ENCODE assay signal across 10 cellular contexts in the genomic region with DNA sequence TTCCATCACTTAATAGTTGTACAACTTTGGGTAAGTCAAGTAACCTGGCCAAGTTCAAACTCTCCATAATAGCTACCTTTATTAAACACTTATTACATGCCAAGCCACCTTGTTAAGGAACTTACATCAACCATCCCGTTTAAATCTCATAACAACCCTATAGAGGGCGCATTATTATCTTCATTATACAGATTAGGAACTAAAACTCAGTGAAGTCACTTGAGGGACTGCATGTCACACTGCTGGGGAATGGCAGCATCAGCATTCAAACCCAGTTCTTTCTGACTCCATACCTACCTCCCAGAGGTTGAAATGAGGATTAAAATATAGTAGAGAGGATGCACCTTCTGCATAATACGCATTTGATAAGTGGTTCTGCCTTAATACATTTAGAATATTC. TPM values are rescaled to one million over a fixed set of nuclear protein-coding genes. Genes with fewer than 3 reads are reported as not detected.
DNase-seq lines count a peak whose midpoint lies in the region; ATAC-seq, FAIRE-seq and TF ChIP-seq lines count a peak whose summit lies in the region.
"Had no signal": no experiment of that assay in that cellular context is flagged by ENCODE, and none has a peak within 500 bp of the region (broad histone marks: within the 10 kb centered on the region; RNA-seq: fewer than 3 reads in every experiment).

No MANE protein-coding gene starts in this region.

- no peak overlapping the region for H2AFZ ChIP-seq in endothelial cell of umbilical vein (ENCODE audit: low read depth, low read length)

- POLR2A ChIA-PET in endothelial cell of umbilical vein (lab: Charles Lee): no interaction called here

- no peak overlapping the region for H3K4me2 ChIP-seq in endothelial cell of umbilical vein (ENCODE audit: insufficient read depth, low read length)

- BruUV-seq in endothelial cell of umbilical vein (replicated peaks; lab: Mats Ljungman, UMichigan): no TSS peak

- intact Hi-C loops in endothelial cell of umbilical vein (cut with micrococcal nuclease): no loop called here

- no peak overlapping the region for H3K27ac ChIP-seq in endothelial cell of umbilical vein (ENCODE audit: insufficient read depth, low read depth, low read length)
- H3K27ac ChIP-seq: SJSA1 had no signal

- dilution Hi-C loops in endothelial cell of umbilical vein (cut with MboI; ENCODE audit: extremely low pct_ligation_motif_present, low sequenced_read_pairs): no loop called here

- no peak overlapping the region for H3K4me3 ChIP-seq in endothelial cell of umbilical vein (replicated peaks in 1 of 3; ENCODE audit: insufficient read depth in 1 of 3, low read depth in 1 of 3, low read length in 3 of 3)
- H3K4me3 ChIP-seq: SJSA1 had no signal

- no peak overlapping the region for H3K9ac ChIP-seq in endothelial cell of umbilical vein (replicated peaks; ENCODE audit: extremely low read depth, insufficient read depth, low read length)

- no peaks in the 10 kb centered on the region for H3K4me1 ChIP-seq in endothelial cell of umbilical vein (ENCODE audit: control insufficient read depth, extremely low read depth, insufficient read depth, low read length)
- H3K4me1 ChIP-seq: SJSA1 had no signal

- FAIRE-seq in endothelial cell of umbilical vein (lab: Jason Lieb, UNC): no peak

- peaks cover 2 to 5% of the 10 kb centered on the region in 2 experiments for H3K27me3 ChIP-seq in endothelial cell of umbilical vein (ENCODE audit: control insufficient read depth in 2 of 2, insufficient read depth in 2 of 2, low read length in 2 of 2)
- H3K27me3 ChIP-seq: SJSA1 had no signal

- TF ChIP-seq CTCF in endothelial cell of umbilical vein (IDR thresholded peaks at IDR 0.05; ENCODE audit: extremely low read depth in 1 of 2, insufficient read depth in 1 of 2, low read depth in 1 of 2, low read length in 2 of 2): peak; percentile 8 to 10
- TF ChIP-seq CTCF in omental fat pad (IDR thresholded peaks at IDR 0.05): no peak

- no peaks in the 10 kb centered on the region for H3K9me3 ChIP-seq in endothelial cell of umbilical vein (replicated peaks; ENCODE audit: control insufficient read depth, insufficient read depth, low read length)
- H3K9me3 ChIP-seq: SJSA1 had no signal

- TF ChIP-seq POLR2A in endothelial cell of umbilical vein (IDR thresholded peaks at IDR 0.05; ENCODE audit: low read depth, low read length): no peak

- H3K9me1 ChIP-seq in endothelial cell of umbilical vein (replicated peaks; ENCODE audit: control insufficient read depth, extremely low read depth, insufficient read depth, low read length): no peaks in the 10 kb centered on the region

- H3K79me2 ChIP-seq in endothelial cell of umbilical vein (ENCODE audit: control insufficient read depth, insufficient read depth, low read length): no peaks in the 10 kb centered on the region

- DNase-seq in NCI-H510A treated with DMSO at 0.1 percent for 48 hours (lab: John Stamatoyannopoulos, UW) (peak; percentile 83), NCI-H510A (lab: John Stamatoyannopoulos, UW) (no peak), NCI-H69 (lab: John Stamatoyannopoulos, UW) (peak; percentile 49), endothelial cell of umbilical vein (ENCODE audit: low read depth, low spot score) (peak; percentile 37), renal cortical epithelial cell (ENCODE audit: low read depth) (peak; percentile 34), mucosa of gallbladder (ENCODE audit: low spot score) (no peak), GM19240 (ENCODE audit: insufficient read length, low spot score) (no peak), omental fat pad (ENCODE audit: low spot score) (no peak)

- no peak for ATAC-seq in omental fat pad (ENCODE audit: low FRiP score)

- H3K36me3 ChIP-seq in endothelial cell of umbilical vein (ENCODE audit: control insufficient read depth in 2 of 2, extremely low read depth in 1 of 2, insufficient read depth in 2 of 2, low read length in 2 of 2): no peaks in the 10 kb centered on the region
- H3K36me3 ChIP-seq: SJSA1 had no signal

- CTCF ChIA-PET in endothelial cell of umbilical vein (lab: Charles Lee): interaction anchor here (1.5 kb wide), 1 partner anchor 20 kb away, joined by 5 read pairs; no protein-coding TSS in a partner anchor

- no peaks in the 10 kb centered on the region for H4K20me1 ChIP-seq in endothelial cell of umbilical vein (replicated peaks; ENCODE audit: control insufficient read depth, extremely low read depth, insufficient read depth, low read length)

TF ChIP-seq in endothelial cell of umbilical vein, 7 proteins besides CTCF, POLR2A, EP300 and RAD21:
- TF ChIP-seq, protein P1, sequence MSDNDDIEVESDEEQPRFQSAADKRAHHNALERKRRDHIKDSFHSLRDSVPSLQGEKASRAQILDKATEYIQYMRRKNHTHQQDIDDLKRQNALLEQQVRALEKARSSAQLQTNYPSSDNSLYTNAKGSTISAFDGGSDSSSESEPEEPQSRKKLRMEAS (IDR thresholded peaks at IDR 0.05; ENCODE audit: insufficient read depth, insufficient read length): no peak
- TF ChIP-seq FOS (IDR thresholded peaks at IDR 0.05; ENCODE audit: borderline replicate concordance, insufficient read depth, low read length) (no peak), POLR2AphosphoS5 (IDR thresholded peaks at IDR 0.05; ENCODE audit: insufficient read depth, low read depth, low read length) (no peak), GATA2 (IDR thresholded peaks at IDR 0.05; ENCODE audit: insufficient read depth, insufficient read length, low read depth, low read length) (no peak)
TF ChIP-seq in endothelial cell of umbilical vein: peak in this region for 0.

RNA-seq across cellular contexts. Expression of a gene that starts 47.1 kb away (rescaled TPM):
- not detected in 2 replicates for total RNA-seq in endothelial cell of umbilical vein
- not detected in 2 replicates for polyA plus RNA-seq in endothelial cell of umbilical vein
- polyA plus RNA-seq in endothelial cell of umbilical vein (2011; cell fraction: cytosol; rRNA removed): not detected in 2 replicates
- not detected in 2 replicates for polyA plus RNA-seq in endothelial cell of umbilical vein (2011; cell fraction: nucleus; rRNA removed)
- polyA plus RNA-seq in endothelial cell of umbilical vein (2012): not detected in 2 replicates
- polyA minus RNA-seq in endothelial cell of umbilical vein: not detected in 2 replicates
- polyA minus RNA-seq in endothelial cell of umbilical vein (2011; cell fraction: cytosol; rRNA and poly(A)+ RNA removed): not detected
- not detected in 2 replicates for polyA minus RNA-seq in endothelial cell of umbilical vein (2011; cell fraction: nucleus; rRNA and poly(A)+ RNA removed)
- not detected in 2 replicates for total RNA-seq in renal cortical epithelial cell
- not detected for total RNA-seq in mucosa of gallbladder
- total RNA-seq in omental fat pad: not detected
- total RNA-seq: SJSA1, urinary bladder had no signal
- polyA plus RNA-seq: urinary bladder had no signal

RNA-seq across cellular contexts. Expression of a gene that starts 47.5 kb away (rescaled TPM):
- total RNA-seq in endothelial cell of umbilical vein (not detected in 2 replicates), renal cortical epithelial cell (0.52 and 2.8 TPM in 2 replicates), mucosa of gallbladder (2.3 TPM), omental fat pad (1 to 10 TPM in 2 of 4 donors, under 1 TPM in 2; 0.32 to 2.1 (median 1.2) TPM)
- not detected in 2 replicates for polyA plus RNA-seq in endothelial cell of umbilical vein
- not detected in 2 replicates for polyA plus RNA-seq in endothelial cell of umbilical vein (2011; cell fraction: cytosol; rRNA removed)
- not detected in 2 replicates for polyA plus RNA-seq in endothelial cell of umbilical vein (2011; cell fraction: nucleus; rRNA removed)
- not detected in 2 replicates for polyA plus RNA-seq in endothelial cell of umbilical vein (2012)
- polyA minus RNA-seq in endothelial cell of umbilical vein: 0.05 and 0.06 TPM in 2 replicates
- not detected for polyA minus RNA-seq in endothelial cell of umbilical vein (2011; cell fraction: cytosol; rRNA and poly(A)+ RNA removed)
- polyA minus RNA-seq in endothelial cell of umbilical vein (2011; cell fraction: nucleus; rRNA and poly(A)+ RNA removed): not detected in 2 replicates
- total RNA-seq: SJSA1 had no signal

RNA-seq across cellular contexts. Expression of a gene that starts 57.3 kb away (rescaled TPM):
- total RNA-seq in endothelial cell of umbilical vein: not detected in 2 replicates
- polyA plus RNA-seq in endothelial cell of umbilical vein: not detected in 2 replicates
- polyA plus RNA-seq in endothelial cell of umbilical vein (2011; cell fraction: cytosol; rRNA removed): not detected in 2 replicates
- polyA plus RNA-seq in endothelial cell of umbilical vein (2011; cell fraction: nucleus; rRNA removed): not detected in 2 replicates
- not detected in 2 replicates for polyA plus RNA-seq in endothelial cell of umbilical vein (2012)
- polyA minus RNA-seq in endothelial cell of umbilical vein: not detected in 2 replicates
- not detected for polyA minus RNA-seq in endothelial cell of umbilical vein (2011; cell fraction: cytosol; rRNA and poly(A)+ RNA removed)
- polyA minus RNA-seq in endothelial cell of umbilical vein (2011; cell fraction: nucleus; rRNA and poly(A)+ RNA removed): not detected in 2 replicates
- total RNA-seq in renal cortical epithelial cell: 0.05 TPM in 1 of 2 replicates, not detected in the other
- total RNA-seq in mucosa of gallbladder: 2.1 TPM
- total RNA-seq in omental fat pad: not detected
- total RNA-seq: SJSA1 had no signal

Comparison
In these comparisons a context has a peak if more than half of its experiments do, and no peak if none do; other contexts are left out.
1. DNase-seq: peak in NCI-H510A treated with DMSO at 0.1 percent for 48 hours (single experiment), NCI-H69 (single experiment), endothelial cell of umbilical vein (single experiment) and renal cortical epithelial cell (single experiment); none in NCI-H510A (single experiment), mucosa of gallbladder (single experiment), GM19240 (single experiment) and omental fat pad (single experiment).
2. CTCF ChIP-seq: peak in endothelial cell of umbilical vein (2 of 2); none in omental fat pad (0 of 3).